In the genomic region with DNA sequence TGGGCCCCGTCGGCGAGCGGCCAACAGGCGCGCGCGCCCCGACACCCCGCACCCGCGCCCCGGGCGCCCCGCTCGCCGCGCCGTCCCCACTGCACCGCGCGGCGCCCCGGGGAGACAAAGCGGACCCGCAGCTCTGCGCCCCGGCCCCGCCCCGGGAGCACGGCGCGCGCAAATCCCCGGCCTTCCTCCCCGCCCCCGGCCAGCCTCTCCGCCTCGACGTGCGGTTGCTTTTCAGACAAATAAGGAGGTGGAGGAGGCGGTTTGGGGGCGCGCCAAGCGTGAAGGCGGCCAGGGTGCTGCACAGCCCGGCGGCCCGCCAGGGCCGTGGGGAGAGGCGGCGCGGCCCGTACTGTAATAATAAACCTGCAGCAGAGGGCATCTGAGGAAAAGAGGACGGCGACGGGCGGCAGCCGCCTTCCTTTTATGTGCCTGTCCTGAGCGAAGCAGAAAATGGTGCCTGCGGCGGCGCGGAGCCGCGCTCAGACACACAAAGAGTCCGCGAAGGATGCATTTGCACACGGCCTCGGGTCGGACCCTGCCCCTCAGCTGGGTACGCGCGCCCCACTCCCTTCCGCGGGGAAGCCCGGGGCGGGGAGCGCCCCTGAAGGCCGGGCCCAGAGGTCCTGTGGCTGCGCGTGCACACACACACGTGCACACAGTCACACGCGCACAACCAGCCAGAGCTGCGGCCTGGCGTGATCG, we compare ENCODE assay signal across 1 cellular context.
TF ChIP-seq lines count a peak whose summit lies in the region.

No MANE protein-coding gene starts in this region.

TF ChIP-seq in HepG2, 621 proteins besides CTCF, POLR2A, EP300 and RAD21 (continued from another document and continues in another):
- TF ChIP-seq ATF4 (CRISPR knock-in tag; IDR thresholded peaks at IDR 0.05) (0 out of 4 replicates have a peak, but pooled peaks of 1 of the 2 experiments have one; percentile 30), ZNF747 (CRISPR knock-in tag; IDR thresholded peaks at IDR 0.05; ENCODE audit: borderline replicate concordance) (peak; percentile 91; the same call in 1 of the 2 replicates), KMT2A (CRISPR knock-in tag; IDR thresholded peaks at IDR 0.05) (no peak), PHF20 (CRISPR knock-in tag; IDR thresholded peaks at IDR 0.05) (peak; percentile 56; the same call in 1 of the 2 replicates), ZNF589 (CRISPR knock-in tag; conservative IDR thresholded peaks at IDR 0.05) (peak; percentile 70; the same call in 1 of the 2 replicates), ZNF772 (CRISPR knock-in tag; IDR thresholded peaks at IDR 0.05) (peak; percentile 67; the same call in 1 of the 2 replicates), ZNF44 (CRISPR knock-in tag; IDR thresholded peaks at IDR 0.05) (peak; percentile 86; the same call in 1 of the 2 replicates), PCBP1 (IDR thresholded peaks at IDR 0.05; ENCODE audit: borderline replicate concordance, low read depth, low read length) (0 out of 2 replicates have a peak, but pooled peaks have one; percentile 73), MIER2 (CRISPR knock-in tag; IDR thresholded peaks at IDR 0.05) (no peak), TMF1 (CRISPR knock-in tag; IDR thresholded peaks at IDR 0.05; ENCODE audit: low read depth) (0 out of 2 replicates have a peak, but pooled peaks have one; percentile 22), KLF11 (CRISPR knock-in tag; IDR thresholded peaks at IDR 0.05) (0 out of 2 replicates have a peak, but pooled peaks have one; percentile 27), SMARCE1 (IDR thresholded peaks at IDR 0.05; ENCODE audit: borderline replicate concordance) (no peak), MXI1 (IDR thresholded peaks at IDR 0.05; ENCODE audit: borderline replicate concordance, low read depth, low read length) (peak; percentile 53; the same call in 1 of the 3 replicates), ZFX (CRISPR knock-in tag; IDR thresholded peaks at IDR 0.05; ENCODE audit: low read depth) (peak; percentile 86), BRCA1 (CRISPR knock-in tag; IDR thresholded peaks at IDR 0.05) (no peak), SALL1 (CRISPR knock-in tag; IDR thresholded peaks at IDR 0.05) (peak; percentile 82), TFAP4 (IDR thresholded peaks at IDR 0.05; ENCODE audit: borderline replicate concordance, low read depth) (peak; percentile 80; the same call in 1 of the 2 replicates), FOSL1 (CRISPR knock-in tag; IDR thresholded peaks at IDR 0.05; ENCODE audit: borderline replicate concordance) (no peak), ARHGAP35 (CRISPR knock-in tag; IDR thresholded peaks at IDR 0.05; ENCODE audit: borderline replicate concordance) (no peak), GPN1 (CRISPR knock-in tag; IDR thresholded peaks at IDR 0.05; ENCODE audit: borderline replicate concordance) (no peak), ATF2 (CRISPR knock-in tag; IDR thresholded peaks at IDR 0.05) (no peak), TEAD3 (CRISPR knock-in tag; optimal IDR thresholded peaks at IDR 0.05; ENCODE audit: borderline replicate concordance) (no peak), MTERF4 (CRISPR knock-in tag; IDR thresholded peaks at IDR 0.05) (no peak), ZNF329 (CRISPR knock-in tag; IDR thresholded peaks at IDR 0.05; ENCODE audit: low read depth) (0 out of 2 replicates have a peak, but pooled peaks have one; percentile 32), TOPORS (CRISPR knock-in tag; IDR thresholded peaks at IDR 0.05) (no peak), ATM (IDR thresholded peaks at IDR 0.05; ENCODE audit: borderline replicate concordance) (no peak), TGIF2 (CRISPR knock-in tag; IDR thresholded peaks at IDR 0.05) (no peak), MAFF (IDR thresholded peaks at IDR 0.05; ENCODE audit: low read depth, low read length) (no peak), THYN1 (CRISPR knock-in tag; IDR thresholded peaks at IDR 0.05; ENCODE audit: borderline replicate concordance, low read depth) (no peak), ZFY (CRISPR knock-in tag; IDR thresholded peaks at IDR 0.05) (peak; percentile 82), ZNF292 (CRISPR knock-in tag; IDR thresholded peaks at IDR 0.05; ENCODE audit: borderline replicate concordance, low read depth) (peak; percentile 91), CAMTA2 (CRISPR knock-in tag; IDR thresholded peaks at IDR 0.05; ENCODE audit: borderline replicate concordance) (peak; percentile 85; the same call in 1 of the 2 replicates), NAIF1 (CRISPR knock-in tag; IDR thresholded peaks at IDR 0.05; ENCODE audit: borderline replicate concordance) (no peak; the same call in 1 of the 2 replicates), ZNF33B (CRISPR knock-in tag; IDR thresholded peaks at IDR 0.05) (peak; percentile 71; the same call in 1 of the 2 replicates), ZNF782 (CRISPR knock-in tag; IDR thresholded peaks at IDR 0.05; ENCODE audit: borderline replicate concordance) (peak; percentile 52; the same call in 1 of the 2 replicates), ZNF451 (CRISPR knock-in tag; IDR thresholded peaks at IDR 0.05) (peak; percentile 59), ZNF7 (CRISPR knock-in tag; IDR thresholded peaks at IDR 0.05) (no peak), ZSCAN9 (CRISPR knock-in tag; IDR thresholded peaks at IDR 0.05; ENCODE audit: borderline replicate concordance) (no peak), ZNF274 (CRISPR knock-in tag; IDR thresholded peaks at IDR 0.05) (peak; percentile 92), ZNF343 (CRISPR knock-in tag; IDR thresholded peaks at IDR 0.05) (peak; percentile 94), ZNF383 (CRISPR knock-in tag; IDR thresholded peaks at IDR 0.05; ENCODE audit: borderline replicate concordance) (no peak), ZNF34 (CRISPR knock-in tag; IDR thresholded peaks at IDR 0.05; ENCODE audit: borderline replicate concordance) (no peak)
- TF ChIP-seq, protein P1, sequence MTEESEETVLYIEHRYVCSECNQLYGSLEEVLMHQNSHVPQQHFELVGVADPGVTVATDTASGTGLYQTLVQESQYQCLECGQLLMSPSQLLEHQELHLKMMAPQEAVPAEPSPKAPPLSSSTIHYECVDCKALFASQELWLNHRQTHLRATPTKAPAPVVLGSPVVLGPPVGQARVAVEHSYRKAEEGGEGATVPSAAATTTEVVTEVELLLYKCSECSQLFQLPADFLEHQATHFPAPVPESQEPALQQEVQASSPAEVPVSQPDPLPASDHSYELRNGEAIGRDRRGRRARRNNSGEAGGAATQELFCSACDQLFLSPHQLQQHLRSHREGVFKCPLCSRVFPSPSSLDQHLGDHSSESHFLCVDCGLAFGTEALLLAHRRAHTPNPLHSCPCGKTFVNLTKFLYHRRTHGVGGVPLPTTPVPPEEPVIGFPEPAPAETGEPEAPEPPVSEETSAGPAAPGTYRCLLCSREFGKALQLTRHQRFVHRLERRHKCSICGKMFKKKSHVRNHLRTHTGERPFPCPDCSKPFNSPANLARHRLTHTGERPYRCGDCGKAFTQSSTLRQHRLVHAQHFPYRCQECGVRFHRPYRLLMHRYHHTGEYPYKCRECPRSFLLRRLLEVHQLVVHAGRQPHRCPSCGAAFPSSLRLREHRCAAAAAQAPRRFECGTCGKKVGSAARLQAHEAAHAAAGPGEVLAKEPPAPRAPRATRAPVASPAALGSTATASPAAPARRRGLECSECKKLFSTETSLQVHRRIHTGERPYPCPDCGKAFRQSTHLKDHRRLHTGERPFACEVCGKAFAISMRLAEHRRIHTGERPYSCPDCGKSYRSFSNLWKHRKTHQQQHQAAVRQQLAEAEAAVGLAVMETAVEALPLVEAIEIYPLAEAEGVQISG (CRISPR knock-in tag; IDR thresholded peaks at IDR 0.05): peak; percentile 57
- TF ChIP-seq, protein P2, sequence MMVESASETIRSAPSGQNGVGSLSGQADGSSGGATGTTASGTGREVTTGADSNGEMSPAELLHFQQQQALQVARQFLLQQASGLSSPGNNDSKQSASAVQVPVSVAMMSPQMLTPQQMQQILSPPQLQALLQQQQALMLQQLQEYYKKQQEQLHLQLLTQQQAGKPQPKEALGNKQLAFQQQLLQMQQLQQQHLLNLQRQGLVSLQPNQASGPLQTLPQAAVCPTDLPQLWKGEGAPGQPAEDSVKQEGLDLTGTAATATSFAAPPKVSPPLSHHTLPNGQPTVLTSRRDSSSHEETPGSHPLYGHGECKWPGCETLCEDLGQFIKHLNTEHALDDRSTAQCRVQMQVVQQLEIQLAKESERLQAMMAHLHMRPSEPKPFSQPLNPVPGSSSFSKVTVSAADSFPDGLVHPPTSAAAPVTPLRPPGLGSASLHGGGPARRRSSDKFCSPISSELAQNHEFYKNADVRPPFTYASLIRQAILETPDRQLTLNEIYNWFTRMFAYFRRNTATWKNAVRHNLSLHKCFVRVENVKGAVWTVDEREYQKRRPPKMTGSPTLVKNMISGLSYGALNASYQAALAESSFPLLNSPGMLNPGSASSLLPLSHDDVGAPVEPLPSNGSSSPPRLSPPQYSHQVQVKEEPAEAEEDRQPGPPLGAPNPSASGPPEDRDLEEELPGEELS (CRISPR knock-in tag; IDR thresholded peaks at IDR 0.05): no peak; the same call in 1 of the 2 replicates
- TF ChIP-seq, protein P3, sequence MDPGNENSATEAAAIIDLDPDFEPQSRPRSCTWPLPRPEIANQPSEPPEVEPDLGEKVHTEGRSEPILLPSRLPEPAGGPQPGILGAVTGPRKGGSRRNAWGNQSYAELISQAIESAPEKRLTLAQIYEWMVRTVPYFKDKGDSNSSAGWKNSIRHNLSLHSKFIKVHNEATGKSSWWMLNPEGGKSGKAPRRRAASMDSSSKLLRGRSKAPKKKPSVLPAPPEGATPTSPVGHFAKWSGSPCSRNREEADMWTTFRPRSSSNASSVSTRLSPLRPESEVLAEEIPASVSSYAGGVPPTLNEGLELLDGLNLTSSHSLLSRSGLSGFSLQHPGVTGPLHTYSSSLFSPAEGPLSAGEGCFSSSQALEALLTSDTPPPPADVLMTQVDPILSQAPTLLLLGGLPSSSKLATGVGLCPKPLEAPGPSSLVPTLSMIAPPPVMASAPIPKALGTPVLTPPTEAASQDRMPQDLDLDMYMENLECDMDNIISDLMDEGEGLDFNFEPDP (CRISPR knock-in tag; conservative IDR thresholded peaks at IDR 0.05): 0 out of 2 replicates have a peak, but pooled peaks have one; percentile 82
- TF ChIP-seq, protein P4, sequence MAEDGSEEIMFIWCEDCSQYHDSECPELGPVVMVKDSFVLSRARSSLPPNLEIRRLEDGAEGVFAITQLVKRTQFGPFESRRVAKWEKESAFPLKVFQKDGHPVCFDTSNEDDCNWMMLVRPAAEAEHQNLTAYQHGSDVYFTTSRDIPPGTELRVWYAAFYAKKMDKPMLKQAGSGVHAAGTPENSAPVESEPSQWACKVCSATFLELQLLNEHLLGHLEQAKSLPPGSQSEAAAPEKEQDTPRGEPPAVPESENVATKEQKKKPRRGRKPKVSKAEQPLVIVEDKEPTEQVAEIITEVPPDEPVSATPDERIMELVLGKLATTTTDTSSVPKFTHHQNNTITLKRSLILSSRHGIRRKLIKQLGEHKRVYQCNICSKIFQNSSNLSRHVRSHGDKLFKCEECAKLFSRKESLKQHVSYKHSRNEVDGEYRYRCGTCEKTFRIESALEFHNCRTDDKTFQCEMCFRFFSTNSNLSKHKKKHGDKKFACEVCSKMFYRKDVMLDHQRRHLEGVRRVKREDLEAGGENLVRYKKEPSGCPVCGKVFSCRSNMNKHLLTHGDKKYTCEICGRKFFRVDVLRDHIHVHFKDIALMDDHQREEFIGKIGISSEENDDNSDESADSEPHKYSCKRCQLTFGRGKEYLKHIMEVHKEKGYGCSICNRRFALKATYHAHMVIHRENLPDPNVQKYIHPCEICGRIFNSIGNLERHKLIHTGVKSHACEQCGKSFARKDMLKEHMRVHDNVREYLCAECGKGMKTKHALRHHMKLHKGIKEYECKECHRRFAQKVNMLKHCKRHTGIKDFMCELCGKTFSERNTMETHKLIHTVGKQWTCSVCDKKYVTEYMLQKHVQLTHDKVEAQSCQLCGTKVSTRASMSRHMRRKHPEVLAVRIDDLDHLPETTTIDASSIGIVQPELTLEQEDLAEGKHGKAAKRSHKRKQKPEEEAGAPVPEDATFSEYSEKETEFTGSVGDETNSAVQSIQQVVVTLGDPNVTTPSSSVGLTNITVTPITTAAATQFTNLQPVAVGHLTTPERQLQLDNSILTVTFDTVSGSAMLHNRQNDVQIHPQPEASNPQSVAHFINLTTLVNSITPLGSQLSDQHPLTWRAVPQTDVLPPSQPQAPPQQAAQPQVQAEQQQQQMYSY (CRISPR knock-in tag; IDR thresholded peaks at IDR 0.05): no peak
- TF ChIP-seq, protein P5, sequence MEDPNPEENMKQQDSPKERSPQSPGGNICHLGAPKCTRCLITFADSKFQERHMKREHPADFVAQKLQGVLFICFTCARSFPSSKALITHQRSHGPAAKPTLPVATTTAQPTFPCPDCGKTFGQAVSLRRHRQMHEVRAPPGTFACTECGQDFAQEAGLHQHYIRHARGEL (CRISPR knock-in tag; IDR thresholded peaks at IDR 0.05): 0 out of 2 replicates have a peak, but pooled peaks have one; percentile 24
